Comparison of ENCODE assay signal across 25 cellular contexts in genomic region chr16:85901110-85901509, GRCh38. TPM values are rescaled to one million over a fixed set of nuclear protein-coding genes. Genes with fewer than 3 reads are reported as not detected.
A peak's percentile ranks its signal among the peaks of the same experiment; 100 is the strongest.
DNase-seq lines count a peak whose midpoint lies in the region; ATAC-seq, FAIRE-seq and TF ChIP-seq lines count a peak whose summit lies in the region.
"Had no signal": no experiment of that assay in that cellular context is flagged by ENCODE, and none has a peak within 500 bp of the region (broad histone marks: within the 10 kb centered on the region; RNA-seq: fewer than 3 reads in every experiment).

No MANE protein-coding gene starts in this region.

- DNase-seq in activated CD4-positive, alpha-beta T cell treated with anti-CD3 and anti-CD28 coated beads for 36 hours = no peak
- DNase-seq in activated CD4-positive, alpha-beta T cell treated with anti-CD3 and anti-CD28 coated beads, Interleukin-2, amount 10 ng/mL, durations not matched to agents 7 days and 5 days = no peak
- DNase-seq in GM19239 (ENCODE audit: insufficient read length, low spot score) = no peak
- no peak for DNase-seq in activated naive CD8-positive, alpha-beta T cell treated with anti-CD3 and anti-CD28 coated beads for 36 hours
- no peak for DNase-seq in naive thymus-derived CD8-positive, alpha-beta T cell
- no peak for DNase-seq in HFFc6
- DNase-seq in PC-3 = no peak
- no peak for DNase-seq in kidney glomerular epithelial cell (lab: John Stamatoyannopoulos, UW)
- DNase-seq: activated CD4-positive, CD25-positive, alpha-beta regulatory T cell treated with anti-CD3 and anti-CD28 coated beads, Interleukin-2, amount 50 U/mL, for 72 hours; CD4-positive, CD25-positive, alpha-beta regulatory T cell; DND-41; HCEC 1CT; heart right ventricle; kidney; MM.1S; NCI-H2081 treated with DMSO at 0.1 percent for 48 hours; NCI-H69; pancreas; RPMI8226; stimulated activated CD4-positive, alpha-beta T cell treated with anti-CD3 and anti-CD28 coated beads, Interleukin-4, amount 100 ng/mL, for 4 hours; T-helper 2 cell had no signal

- no peak overlapping the region for H3K4me2 ChIP-seq in PC-3 (ENCODE audit: low read length)

- H2AFZ ChIP-seq in PC-3 (ENCODE audit: low read length) = no peak overlapping the region

- peak overlapping the region; percentile 78 for H3K4me3 Mint-ChIP-seq in activated CD4-positive, alpha-beta T cell treated with anti-CD3 and anti-CD28 coated beads for 36 hours
- H3K4me3 Mint-ChIP-seq in activated CD4-positive, alpha-beta T cell treated with anti-CD3 and anti-CD28 coated beads, Interleukin-2, amount 10 ng/mL, durations not matched to agents 7 days and 5 days = no peak overlapping the region
- peak overlapping the region; percentile 89 for H3K4me3 Mint-ChIP-seq in activated naive CD8-positive, alpha-beta T cell treated with anti-CD3 and anti-CD28 coated beads for 36 hours
- H3K4me3 Mint-ChIP-seq in naive thymus-derived CD8-positive, alpha-beta T cell = peak overlapping the region in 7 of 10 donors; percentile 11 to 93 (median 31)
- no peak overlapping the region for H3K4me3 Mint-ChIP-seq in HFFc6
- H3K4me3 Mint-ChIP-seq: mesothelial cell of epicardium had no signal

- H3K9me3 ChIP-seq in PC-3 (ENCODE audit: low read length) = no peaks in the 10 kb centered on the region
- H3K9me3 ChIP-seq: heart right ventricle, pancreas had no signal

- no peaks in the 10 kb centered on the region for H3K36me3 ChIP-seq in PC-3 (ENCODE audit: low read depth, low read length)
- H3K36me3 ChIP-seq: pancreas had no signal

- no peak overlapping the region for H3K4me3 ChIP-seq in PC-3 (ENCODE audit: low read length)

- CTCF ChIA-PET in activated CD4-positive, alpha-beta T cell treated with anti-CD3 and anti-CD28 coated beads for 36 hours (lab: Charles Lee) = interaction anchor here (1.0 to 9.5 kb wide), 6 partner anchors 15 to 88 kb away, joined by 4 to 73 read pairs (median 10); no protein-coding TSS in a partner anchor
- CTCF ChIA-PET in activated CD4-positive, alpha-beta T cell treated with anti-CD3 and anti-CD28 coated beads, Interleukin-2, amount 10 ng/mL, durations not matched to agents 7 days and 5 days (lab: Charles Lee) = interaction anchor here (1.7 kb wide), 1 partner anchor 16 kb away, joined by 3 read pairs; no protein-coding TSS in a partner anchor
- CTCF ChIA-PET in PC-3 (lab: Charles Lee) = no interaction called here

- peaks cover 93% of the 10 kb centered on the region for H3K27me3 ChIP-seq in PC-3 (ENCODE audit: low read length)
- H3K27me3 ChIP-seq: pancreas had no signal

- no peaks in the 10 kb centered on the region for H4K20me1 ChIP-seq in PC-3 (ENCODE audit: low read length)

- no peaks in the 10 kb centered on the region for H3K79me2 ChIP-seq in PC-3 (ENCODE audit: low read length)

- H3K36me3 Mint-ChIP-seq in activated CD4-positive, alpha-beta T cell treated with anti-CD3 and anti-CD28 coated beads for 36 hours (ENCODE audit: low read depth) = peaks cover 70% of the 10 kb centered on the region
- H3K36me3 Mint-ChIP-seq in activated CD4-positive, alpha-beta T cell treated with anti-CD3 and anti-CD28 coated beads, Interleukin-2, amount 10 ng/mL, durations not matched to agents 7 days and 5 days (ENCODE audit: low read depth) = peaks cover 32% of the 10 kb centered on the region
- H3K36me3 Mint-ChIP-seq in activated naive CD8-positive, alpha-beta T cell treated with anti-CD3 and anti-CD28 coated beads for 36 hours = peaks cover 68% of the 10 kb centered on the region
- peaks cover 0 to 4% (median 0%) of the 10 kb centered on the region in 3 donors for H3K36me3 Mint-ChIP-seq in naive thymus-derived CD8-positive, alpha-beta T cell
- H3K36me3 Mint-ChIP-seq in HFFc6 (ENCODE audit: low read depth) = no peaks in the 10 kb centered on the region; the same call in 1 of the 2 replicates
- H3K36me3 Mint-ChIP-seq: brain, type B pancreatic cell had no signal

- peaks cover 3% of the 10 kb centered on the region for H3K27me3 Mint-ChIP-seq in activated CD4-positive, alpha-beta T cell treated with anti-CD3 and anti-CD28 coated beads for 36 hours
- peaks cover 11% of the 10 kb centered on the region for H3K27me3 Mint-ChIP-seq in activated CD4-positive, alpha-beta T cell treated with anti-CD3 and anti-CD28 coated beads, Interleukin-2, amount 10 ng/mL, durations not matched to agents 7 days and 5 days
- no peaks in the 10 kb centered on the region for H3K27me3 Mint-ChIP-seq in activated naive CD8-positive, alpha-beta T cell treated with anti-CD3 and anti-CD28 coated beads for 36 hours
- no peaks in the 10 kb centered on the region for H3K27me3 Mint-ChIP-seq in naive thymus-derived CD8-positive, alpha-beta T cell
- H3K27me3 Mint-ChIP-seq in HFFc6 (ENCODE audit: insufficient read depth) = peaks cover 66% of the 10 kb centered on the region

- no peaks in the 10 kb centered on the region for H3K4me1 ChIP-seq in PC-3 (ENCODE audit: insufficient read depth, low read length)

- no TSS peak for BruUV-seq in PC-3 (replicated peaks; lab: Mats Ljungman, UMichigan)

- TF ChIP-seq CTCF in HFFc6 (IDR thresholded peaks at IDR 0.05) = no peak
- no peak for TF ChIP-seq CTCF in PC-3 (conservative IDR thresholded peaks at IDR 0.05; ENCODE audit: low read depth, low read length)

- ATAC-seq in activated CD4-positive, alpha-beta T cell treated with anti-CD3 and anti-CD28 coated beads for 36 hours = no peak
- no peak for ATAC-seq in naive thymus-derived CD8-positive, alpha-beta T cell
- no peak for ATAC-seq in PC-3
- ATAC-seq: heart right ventricle, pancreas had no signal

- peaks cover 67% of the 10 kb centered on the region for H3K4me1 Mint-ChIP-seq in activated CD4-positive, alpha-beta T cell treated with anti-CD3 and anti-CD28 coated beads for 36 hours
- peaks cover 60% of the 10 kb centered on the region for H3K4me1 Mint-ChIP-seq in activated CD4-positive, alpha-beta T cell treated with anti-CD3 and anti-CD28 coated beads, Interleukin-2, amount 10 ng/mL, durations not matched to agents 7 days and 5 days
- peaks cover 63% of the 10 kb centered on the region for H3K4me1 Mint-ChIP-seq in activated naive CD8-positive, alpha-beta T cell treated with anti-CD3 and anti-CD28 coated beads for 36 hours
- H3K4me1 Mint-ChIP-seq in naive thymus-derived CD8-positive, alpha-beta T cell = peaks cover 23 to 84% (median 53%) of the 10 kb centered on the region in 4 donors
- no peaks in the 10 kb centered on the region for H3K4me1 Mint-ChIP-seq in HFFc6 (ENCODE audit: low read depth)

- peak; percentile 87 for FAIRE-seq in GM19239 (lab: Jason Lieb, UNC)
- FAIRE-seq: A204.1, kidney, pancreas had no signal

- no peaks in the 10 kb centered on the region for H3K9me2 ChIP-seq in PC-3 (replicated peaks; ENCODE audit: low read length)

- POLR2A ChIA-PET in activated CD4-positive, alpha-beta T cell treated with anti-CD3 and anti-CD28 coated beads for 36 hours (lab: Charles Lee) = interaction anchor here (0.6 kb wide), 1 partner anchor 92 kb away, joined by 3 read pairs; no protein-coding TSS in a partner anchor
- POLR2A ChIA-PET in activated CD4-positive, alpha-beta T cell treated with anti-CD3 and anti-CD28 coated beads, Interleukin-2, amount 10 ng/mL, durations not matched to agents 7 days and 5 days (lab: Charles Lee) = no interaction called here
- POLR2A ChIA-PET in naive thymus-derived CD8-positive, alpha-beta T cell (lab: Charles Lee) = no interaction called here
- POLR2A ChIA-PET in PC-3 (lab: Charles Lee; ENCODE audit: unreplicated experiment) = no interaction called here

- intact Hi-C loops in activated CD4-positive, alpha-beta T cell treated with anti-CD3 and anti-CD28 coated beads for 36 hours (cut with DNase I, micrococcal nuclease) = loop anchor here in 1 of 2 experiments (5.0 kb wide), 1 partner anchor 86 kb away; no protein-coding TSS in a partner anchor
- intact Hi-C loops in PC-3 (cut with micrococcal nuclease) = no loop called here

- no peaks in the 10 kb centered on the region for H3F3A ChIP-seq in PC-3 (ENCODE audit: low read length, unreplicated experiment)

- H3K27ac Mint-ChIP-seq in activated CD4-positive, alpha-beta T cell treated with anti-CD3 and anti-CD28 coated beads for 36 hours = peak overlapping the region; percentile 87
- no peak overlapping the region for H3K27ac Mint-ChIP-seq in activated CD4-positive, alpha-beta T cell treated with anti-CD3 and anti-CD28 coated beads, Interleukin-2, amount 10 ng/mL, durations not matched to agents 7 days and 5 days
- H3K27ac Mint-ChIP-seq in activated naive CD8-positive, alpha-beta T cell treated with anti-CD3 and anti-CD28 coated beads for 36 hours = peak overlapping the region; percentile 92
- H3K27ac Mint-ChIP-seq in naive thymus-derived CD8-positive, alpha-beta T cell = peak overlapping the region in 4 of 10 donors; percentile 21 to 92 (median 34)
- no peak overlapping the region for H3K27ac Mint-ChIP-seq in HFFc6
- H3K27ac Mint-ChIP-seq: brain, mesothelial cell of epicardium, type B pancreatic cell had no signal

- no peak overlapping the region for H3K27ac ChIP-seq in PC-3 (ENCODE audit: low read length)

- no peaks in the 10 kb centered on the region for H3K9me3 Mint-ChIP-seq in activated CD4-positive, alpha-beta T cell treated with anti-CD3 and anti-CD28 coated beads for 36 hours (ENCODE audit: low read depth)
- H3K9me3 Mint-ChIP-seq in activated CD4-positive, alpha-beta T cell treated with anti-CD3 and anti-CD28 coated beads, Interleukin-2, amount 10 ng/mL, durations not matched to agents 7 days and 5 days = peaks cover 2% of the 10 kb centered on the region
- H3K9me3 Mint-ChIP-seq in activated naive CD8-positive, alpha-beta T cell treated with anti-CD3 and anti-CD28 coated beads for 36 hours = no peaks in the 10 kb centered on the region
- no peaks in the 10 kb centered on the region for H3K9me3 Mint-ChIP-seq in naive thymus-derived CD8-positive, alpha-beta T cell
- peaks cover 11% of the 10 kb centered on the region; the same call in 1 of the 2 replicates for H3K9me3 Mint-ChIP-seq in HFFc6
- H3K9me3 Mint-ChIP-seq: type B pancreatic cell had no signal

- no peak overlapping the region for H3K9ac ChIP-seq in PC-3 (ENCODE audit: low read length)

RNA-seq across cellular contexts. Expression of gene IRF8, which starts 2.1 kb away (rescaled TPM):
- 100 to 1,000 TPM; 227 to 250 TPM for total RNA-seq in activated CD4-positive, alpha-beta T cell treated with anti-CD3 and anti-CD28 coated beads for 36 hours
- 10 to 100 TPM; 11.6 to 14.7 TPM for total RNA-seq in activated CD4-positive, alpha-beta T cell treated with anti-CD3 and anti-CD28 coated beads, Interleukin-2, amount 10 ng/mL, durations not matched to agents 7 days and 5 days
- 100 to 1,000 TPM; 230 to 234 TPM for total RNA-seq in activated naive CD8-positive, alpha-beta T cell treated with anti-CD3 and anti-CD28 coated beads for 36 hours
- 10 to 100 TPM; 17.6 to 17.8 TPM for total RNA-seq in naive thymus-derived CD8-positive, alpha-beta T cell
- polyA plus RNA-seq in naive thymus-derived CD8-positive, alpha-beta T cell = 1 to 10 TPM; 2.0 to 5.8 (median 3.2) TPM
- total RNA-seq in HFFc6 (2021; fragmentation: NEBNext Ultra II Directional; extraction: Animal tissue kit (Norgen Biotek cat#: 25700)) = not detected
- not detected in 2 replicates for total RNA-seq in PC-3 (2014; rRNA removed)

Comparison
In these comparisons a context has a peak if more than half of its experiments do, and no peak if none do; other contexts are left out.
1. H3K27ac Mint-ChIP-seq: peak in activated CD4-positive, alpha-beta T cell treated with anti-CD3 and anti-CD28 coated beads for 36 hours (single experiment) and activated naive CD8-positive, alpha-beta T cell treated with anti-CD3 and anti-CD28 coated beads for 36 hours (single experiment); none in activated CD4-positive, alpha-beta T cell treated with anti-CD3 and anti-CD28 coated beads, Interleukin-2, amount 10 ng/mL, durations not matched to agents 7 days and 5 days (single experiment) and HFFc6 (single experiment).
2. H3K4me3 Mint-ChIP-seq: peak in activated CD4-positive, alpha-beta T cell treated with anti-CD3 and anti-CD28 coated beads for 36 hours (single experiment), activated naive CD8-positive, alpha-beta T cell treated with anti-CD3 and anti-CD28 coated beads for 36 hours (single experiment) and naive thymus-derived CD8-positive, alpha-beta T cell (7 of 10); none in activated CD4-positive, alpha-beta T cell treated with anti-CD3 and anti-CD28 coated beads, Interleukin-2, amount 10 ng/mL, durations not matched to agents 7 days and 5 days (single experiment) and HFFc6 (single experiment).
3. RNA of gene IRF8, which starts 2.1 kb away (total RNA-seq): 227 to 250 TPM in activated CD4-positive, alpha-beta T cell treated with anti-CD3 and anti-CD28 coated beads for 36 hours and 230 to 234 TPM in activated naive CD8-positive, alpha-beta T cell treated with anti-CD3 and anti-CD28 coated beads for 36 hours; 17.6 to 17.8 TPM in naive thymus-derived CD8-positive, alpha-beta T cell, 11.6 to 14.7 TPM in activated CD4-positive, alpha-beta T cell treated with anti-CD3 and anti-CD28 coated beads, Interleukin-2, amount 10 ng/mL, durations not matched to agents 7 days and 5 days, not detected in HFFc6 and not detected in PC-3; every median in the first group is over 10 times any median in the second.